ENCODE assay signal across 1 cellular context in the genomic region with DNA sequence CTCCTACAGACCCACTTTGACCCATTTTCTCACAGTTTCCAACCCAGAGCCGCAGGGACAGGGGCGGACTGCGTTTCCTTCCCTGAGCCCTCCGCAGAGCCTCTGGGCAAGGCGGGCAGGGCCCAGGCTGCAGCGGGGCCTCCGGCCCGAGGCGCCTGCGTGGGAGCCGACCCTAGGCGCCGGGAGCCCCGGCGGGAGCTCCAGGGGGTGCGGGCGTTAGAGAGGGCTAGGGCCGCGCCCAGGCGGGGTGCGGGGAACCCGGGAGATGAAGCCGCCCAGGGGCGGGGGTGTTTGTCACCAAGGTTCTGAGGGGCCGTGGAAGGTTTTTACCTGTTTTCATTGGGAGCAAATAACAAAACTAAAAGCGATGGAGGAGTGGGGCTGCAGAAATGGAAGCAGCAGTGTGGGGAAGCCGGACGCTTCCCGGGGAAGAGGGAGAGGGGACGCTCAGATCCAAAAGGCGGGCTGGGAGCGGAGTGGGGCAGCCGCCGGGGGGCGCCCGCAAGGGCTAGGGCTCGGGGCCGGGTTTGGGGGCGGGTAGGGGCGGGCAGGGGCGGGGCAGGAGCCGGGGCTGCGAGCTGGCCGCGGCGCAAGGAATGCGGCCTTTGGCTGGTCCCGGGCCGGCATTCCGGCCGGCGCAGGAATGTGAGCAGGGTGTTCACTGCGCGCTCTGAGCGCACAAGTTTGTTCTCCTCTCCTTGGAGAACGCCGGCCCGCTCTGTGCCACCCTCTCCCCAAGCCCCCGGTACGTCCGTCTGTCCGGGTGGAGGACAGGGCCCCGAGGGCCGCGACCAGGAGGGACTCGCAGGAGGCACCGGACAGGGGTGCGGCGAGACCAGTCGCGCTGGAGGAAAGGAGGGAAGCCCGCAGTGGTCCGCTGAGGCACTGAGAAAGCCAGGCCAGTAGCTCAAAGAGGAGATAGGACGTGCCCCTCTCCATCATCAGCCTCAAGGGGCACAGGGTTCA.
A peak's percentile ranks its signal among the peaks of the same experiment; 100 is the strongest.
TF ChIP-seq lines count a peak whose summit lies in the region.

No MANE protein-coding gene starts in this region.

TF ChIP-seq in HepG2, 621 proteins besides CTCF, POLR2A, EP300 and RAD21 (continued from another document and continues in another):
- TF ChIP-seq, protein P1, sequence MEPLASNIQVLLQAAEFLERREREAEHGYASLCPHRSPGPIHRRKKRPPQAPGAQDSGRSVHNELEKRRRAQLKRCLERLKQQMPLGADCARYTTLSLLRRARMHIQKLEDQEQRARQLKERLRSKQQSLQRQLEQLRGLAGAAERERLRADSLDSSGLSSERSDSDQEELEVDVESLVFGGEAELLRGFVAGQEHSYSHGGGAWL (CRISPR knock-in tag; IDR thresholded peaks at IDR 0.05) = no peak
- no peak for TF ChIP-seq ZNF891 (CRISPR knock-in tag; IDR thresholded peaks at IDR 0.05)
- no peak for TF ChIP-seq KAT7 (CRISPR knock-in tag; IDR thresholded peaks at IDR 0.05; ENCODE audit: borderline replicate concordance)
- no peak for TF ChIP-seq NR1H2 (CRISPR knock-in tag; IDR thresholded peaks at IDR 0.05; ENCODE audit: borderline replicate concordance, low read depth)
- TF ChIP-seq ATRX (CRISPR knock-in tag; IDR thresholded peaks at IDR 0.05; ENCODE audit: borderline replicate concordance) = no peak
- no peak for TF ChIP-seq TMF1 (CRISPR knock-in tag; IDR thresholded peaks at IDR 0.05; ENCODE audit: low read depth)
- no peak for TF ChIP-seq RFXAP (CRISPR knock-in tag; IDR thresholded peaks at IDR 0.05; ENCODE audit: borderline replicate concordance)
- TF ChIP-seq, protein P2, sequence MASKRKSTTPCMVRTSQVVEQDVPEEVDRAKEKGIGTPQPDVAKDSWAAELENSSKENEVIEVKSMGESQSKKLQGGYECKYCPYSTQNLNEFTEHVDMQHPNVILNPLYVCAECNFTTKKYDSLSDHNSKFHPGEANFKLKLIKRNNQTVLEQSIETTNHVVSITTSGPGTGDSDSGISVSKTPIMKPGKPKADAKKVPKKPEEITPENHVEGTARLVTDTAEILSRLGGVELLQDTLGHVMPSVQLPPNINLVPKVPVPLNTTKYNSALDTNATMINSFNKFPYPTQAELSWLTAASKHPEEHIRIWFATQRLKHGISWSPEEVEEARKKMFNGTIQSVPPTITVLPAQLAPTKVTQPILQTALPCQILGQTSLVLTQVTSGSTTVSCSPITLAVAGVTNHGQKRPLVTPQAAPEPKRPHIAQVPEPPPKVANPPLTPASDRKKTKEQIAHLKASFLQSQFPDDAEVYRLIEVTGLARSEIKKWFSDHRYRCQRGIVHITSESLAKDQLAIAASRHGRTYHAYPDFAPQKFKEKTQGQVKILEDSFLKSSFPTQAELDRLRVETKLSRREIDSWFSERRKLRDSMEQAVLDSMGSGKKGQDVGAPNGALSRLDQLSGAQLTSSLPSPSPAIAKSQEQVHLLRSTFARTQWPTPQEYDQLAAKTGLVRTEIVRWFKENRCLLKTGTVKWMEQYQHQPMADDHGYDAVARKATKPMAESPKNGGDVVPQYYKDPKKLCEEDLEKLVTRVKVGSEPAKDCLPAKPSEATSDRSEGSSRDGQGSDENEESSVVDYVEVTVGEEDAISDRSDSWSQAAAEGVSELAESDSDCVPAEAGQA (IDR thresholded peaks at IDR 0.05; ENCODE audit: low read depth) = no peak
- TF ChIP-seq, protein P2 (CRISPR knock-in tag; IDR thresholded peaks at IDR 0.05; ENCODE audit: borderline replicate concordance) = no peak
- no peak for TF ChIP-seq ONECUT2 (CRISPR knock-in tag; IDR thresholded peaks at IDR 0.05)
- TF ChIP-seq ZNF224 (CRISPR knock-in tag; IDR thresholded peaks at IDR 0.05) = no peak
- TF ChIP-seq PRPF4 (IDR thresholded peaks at IDR 0.05; ENCODE audit: low read depth, low read length, poor library complexity, severe bottlenecking) = no peak
- TF ChIP-seq NONO (IDR thresholded peaks at IDR 0.05) = no peak
- TF ChIP-seq NONO (CRISPR knock-in tag; conservative IDR thresholded peaks at IDR 0.05) = no peak
- no peak for TF ChIP-seq ZNF672 (CRISPR knock-in tag; IDR thresholded peaks at IDR 0.05)
- no peak for TF ChIP-seq ZNF20 (CRISPR knock-in tag; IDR thresholded peaks at IDR 0.05)
- TF ChIP-seq SMAD1 (CRISPR knock-in tag; IDR thresholded peaks at IDR 0.05; ENCODE audit: borderline replicate concordance, low read depth) = no peak
- TF ChIP-seq DMAP1 (CRISPR knock-in tag; IDR thresholded peaks at IDR 0.05) = no peak
- no peak for TF ChIP-seq ZNF17 (CRISPR knock-in tag; IDR thresholded peaks at IDR 0.05)
- TF ChIP-seq RNF2 (conservative IDR thresholded peaks at IDR 0.05; ENCODE audit: low read depth) = no peak
- no peak for TF ChIP-seq ZNF790 (CRISPR knock-in tag; IDR thresholded peaks at IDR 0.05; ENCODE audit: borderline replicate concordance)
- no peak for TF ChIP-seq TBX2 (CRISPR knock-in tag; IDR thresholded peaks at IDR 0.05; ENCODE audit: borderline replicate concordance)
- TF ChIP-seq ZNF737 (CRISPR knock-in tag; IDR thresholded peaks at IDR 0.05; ENCODE audit: borderline replicate concordance) = no peak
- TF ChIP-seq ZNF878 (CRISPR knock-in tag; IDR thresholded peaks at IDR 0.05) = no peak
- no peak for TF ChIP-seq ZBTB8A (CRISPR knock-in tag; IDR thresholded peaks at IDR 0.05; ENCODE audit: borderline replicate concordance, low read depth)
- TF ChIP-seq FOXO4 (CRISPR knock-in tag; conservative IDR thresholded peaks at IDR 0.05) = no peak
- no peak for TF ChIP-seq PPARG (CRISPR knock-in tag; conservative IDR thresholded peaks at IDR 0.05)
- TF ChIP-seq KDM2A (CRISPR knock-in tag; IDR thresholded peaks at IDR 0.05; ENCODE audit: borderline replicate concordance, low read depth) = peak; percentile 54; the same call in 1 of the 2 replicates
- TF ChIP-seq, protein P3, sequence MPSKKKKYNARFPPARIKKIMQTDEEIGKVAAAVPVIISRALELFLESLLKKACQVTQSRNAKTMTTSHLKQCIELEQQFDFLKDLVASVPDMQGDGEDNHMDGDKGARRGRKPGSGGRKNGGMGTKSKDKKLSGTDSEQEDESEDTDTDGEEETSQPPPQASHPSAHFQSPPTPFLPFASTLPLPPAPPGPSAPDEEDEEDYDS (CRISPR knock-in tag; IDR thresholded peaks at IDR 0.05) = no peak
- no peak for TF ChIP-seq PLSCR1 (CRISPR knock-in tag; IDR thresholded peaks at IDR 0.05; ENCODE audit: borderline replicate concordance)
- TF ChIP-seq TEAD2 (CRISPR knock-in tag; IDR thresholded peaks at IDR 0.05) = no peak
- no peak for TF ChIP-seq GPN1 (CRISPR knock-in tag; IDR thresholded peaks at IDR 0.05; ENCODE audit: borderline replicate concordance)
- no peak for TF ChIP-seq ZNF670 (CRISPR knock-in tag; IDR thresholded peaks at IDR 0.05; ENCODE audit: borderline replicate concordance)
- no peak for TF ChIP-seq ZBTB25 (CRISPR knock-in tag; IDR thresholded peaks at IDR 0.05)
- no peak for TF ChIP-seq PCBP2 (optimal IDR thresholded peaks at IDR 0.05; ENCODE audit: low read depth, low read length, poor library complexity, severe bottlenecking)
- TF ChIP-seq ZNF431 (CRISPR knock-in tag; IDR thresholded peaks at IDR 0.05; ENCODE audit: borderline replicate concordance, low read depth) = no peak
- TF ChIP-seq TARDBP (CRISPR knock-in tag; IDR thresholded peaks at IDR 0.05) = no peak
- TF ChIP-seq, protein P4, sequence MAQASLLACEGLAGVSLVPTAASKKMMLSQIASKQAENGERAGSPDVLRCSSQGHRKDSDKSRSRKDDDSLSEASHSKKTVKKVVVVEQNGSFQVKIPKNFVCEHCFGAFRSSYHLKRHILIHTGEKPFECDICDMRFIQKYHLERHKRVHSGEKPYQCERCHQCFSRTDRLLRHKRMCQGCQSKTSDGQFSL (CRISPR knock-in tag; IDR thresholded peaks at IDR 0.05) = no peak
- TF ChIP-seq, protein P5, sequence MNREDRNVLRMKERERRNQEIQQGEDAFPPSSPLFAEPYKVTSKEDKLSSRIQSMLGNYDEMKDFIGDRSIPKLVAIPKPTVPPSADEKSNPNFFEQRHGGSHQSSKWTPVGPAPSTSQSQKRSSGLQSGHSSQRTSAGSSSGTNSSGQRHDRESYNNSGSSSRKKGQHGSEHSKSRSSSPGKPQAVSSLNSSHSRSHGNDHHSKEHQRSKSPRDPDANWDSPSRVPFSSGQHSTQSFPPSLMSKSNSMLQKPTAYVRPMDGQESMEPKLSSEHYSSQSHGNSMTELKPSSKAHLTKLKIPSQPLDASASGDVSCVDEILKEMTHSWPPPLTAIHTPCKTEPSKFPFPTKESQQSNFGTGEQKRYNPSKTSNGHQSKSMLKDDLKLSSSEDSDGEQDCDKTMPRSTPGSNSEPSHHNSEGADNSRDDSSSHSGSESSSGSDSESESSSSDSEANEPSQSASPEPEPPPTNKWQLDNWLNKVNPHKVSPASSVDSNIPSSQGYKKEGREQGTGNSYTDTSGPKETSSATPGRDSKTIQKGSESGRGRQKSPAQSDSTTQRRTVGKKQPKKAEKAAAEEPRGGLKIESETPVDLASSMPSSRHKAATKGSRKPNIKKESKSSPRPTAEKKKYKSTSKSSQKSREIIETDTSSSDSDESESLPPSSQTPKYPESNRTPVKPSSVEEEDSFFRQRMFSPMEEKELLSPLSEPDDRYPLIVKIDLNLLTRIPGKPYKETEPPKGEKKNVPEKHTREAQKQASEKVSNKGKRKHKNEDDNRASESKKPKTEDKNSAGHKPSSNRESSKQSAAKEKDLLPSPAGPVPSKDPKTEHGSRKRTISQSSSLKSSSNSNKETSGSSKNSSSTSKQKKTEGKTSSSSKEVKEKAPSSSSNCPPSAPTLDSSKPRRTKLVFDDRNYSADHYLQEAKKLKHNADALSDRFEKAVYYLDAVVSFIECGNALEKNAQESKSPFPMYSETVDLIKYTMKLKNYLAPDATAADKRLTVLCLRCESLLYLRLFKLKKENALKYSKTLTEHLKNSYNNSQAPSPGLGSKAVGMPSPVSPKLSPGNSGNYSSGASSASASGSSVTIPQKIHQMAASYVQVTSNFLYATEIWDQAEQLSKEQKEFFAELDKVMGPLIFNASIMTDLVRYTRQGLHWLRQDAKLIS (CRISPR knock-in tag; IDR thresholded peaks at IDR 0.05) = no peak
- TF ChIP-seq ZBTB33 (CRISPR knock-in tag; IDR thresholded peaks at IDR 0.05) = no peak
- 0 out of 2 replicates have a peak, but pooled peaks have one; percentile 21 for TF ChIP-seq ZNF292 (CRISPR knock-in tag; IDR thresholded peaks at IDR 0.05; ENCODE audit: borderline replicate concordance, low read depth)
- no peak for TF ChIP-seq POLR2AphosphoS2 (IDR thresholded peaks at IDR 0.05; ENCODE audit: low read depth, low read length)
- peak; percentile 45 for TF ChIP-seq SAP130 (CRISPR knock-in tag; IDR thresholded peaks at IDR 0.05; ENCODE audit: low read depth)
